ENCODE assay signal across 18 cellular contexts in the genomic region with DNA sequence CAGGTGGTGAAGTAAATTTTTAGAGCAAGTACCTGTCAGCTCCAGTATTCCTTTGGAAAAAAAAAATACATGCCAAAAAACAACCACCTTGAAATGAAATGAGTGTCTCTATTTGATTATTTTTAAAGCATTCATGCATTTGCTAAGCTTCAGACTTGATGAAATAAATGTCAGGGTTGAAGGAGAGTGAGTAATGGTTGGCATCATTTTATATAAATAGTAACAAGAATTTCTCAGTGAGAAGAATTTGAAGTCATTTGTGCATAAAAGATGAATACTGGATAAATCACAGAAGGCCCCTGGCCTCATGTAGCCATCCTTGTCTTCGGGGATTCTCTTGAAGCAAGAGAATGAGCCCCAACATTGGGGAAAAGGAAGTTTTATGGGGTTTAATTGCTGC.
DNase-seq lines count a peak whose midpoint lies in the region; ATAC-seq and TF ChIP-seq lines count a peak whose summit lies in the region.
"Had no signal": no experiment of that assay in that cellular context is flagged by ENCODE, and none has a peak within 500 bp of the region (broad histone marks: within the 10 kb centered on the region; RNA-seq: fewer than 3 reads in every experiment).

No MANE protein-coding gene starts in this region.

- H2AFZ ChIP-seq in hepatocyte = no peak overlapping the region

- H3K9me3 ChIP-seq in ascending aorta (no peaks in the 10 kb centered on the region), stomach (no peaks in the 10 kb centered on the region), hepatocyte (ENCODE audit: low read depth) (no peaks in the 10 kb centered on the region)
- H3K9me3 ChIP-seq: SJCRH30 had no signal

- TF ChIP-seq POLR2A in stomach (IDR thresholded peaks at IDR 0.05) = no peak

- H3K36me3 ChIP-seq in ascending aorta (no peaks in the 10 kb centered on the region), stomach (no peaks in the 10 kb centered on the region), hepatocyte (replicated peaks; ENCODE audit: insufficient read depth, low read depth) (no peaks in the 10 kb centered on the region)
- H3K36me3 ChIP-seq: SJCRH30 had no signal

- no peaks in the 10 kb centered on the region for H4K20me1 ChIP-seq in hepatocyte (ENCODE audit: insufficient read depth, poor library complexity, severe bottlenecking)

- no peak overlapping the region for H3K4me2 ChIP-seq in hepatocyte

- WGBS in stomach, 5 donors = 74 to 93% (median 91%) methylated on average over 1 of the region's 1 CpG
- WGBS in hepatocyte (ENCODE audit: low lambda C conversion rate, missing lambda C conversion rate) = 94% methylated on average over 1 of the region's 1 CpG

- H3K4me3 ChIP-seq in ascending aorta (no peak overlapping the region), stomach (no peak overlapping the region), hepatocyte (no peak overlapping the region)
- H3K4me3 ChIP-seq: GM12878, SJCRH30 had no signal

- TF ChIP-seq CTCF in ascending aorta (IDR thresholded peaks at IDR 0.05) = no peak
- TF ChIP-seq CTCF in stomach (IDR thresholded peaks at IDR 0.05) = no peak
- TF ChIP-seq CTCF in hepatocyte (IDR thresholded peaks at IDR 0.05; ENCODE audit: poor library complexity) = no peak

- no peak overlapping the region for H3K4me3 Mint-ChIP-seq in activated CD4-positive, alpha-beta T cell treated with anti-CD3 and anti-CD28 coated beads, Interleukin-2, amount 10 ng/mL, durations not matched to agents 24 days and 14 days
- H3K4me3 Mint-ChIP-seq: activated CD4-positive, alpha-beta T cell treated with anti-CD3 and anti-CD28 coated beads, Interleukin-2, amount 10 ng/mL, durations not matched to agents 7 days and 5 days; activated naive CD8-positive, alpha-beta T cell; CD14-positive monocyte; naive thymus-derived CD4-positive, alpha-beta T cell had no signal

- no peaks in the 10 kb centered on the region for H3K9me2 ChIP-seq in hepatocyte (replicated peaks; ENCODE audit: insufficient read depth)

- H3K4me1 ChIP-seq in ascending aorta (peaks cover 0 to 49% of the 10 kb centered on the region in 2 donors), stomach (peaks cover 0 to 64% (median 33%) of the 10 kb centered on the region in 4 donors), hepatocyte (ENCODE audit: insufficient read depth) (no peaks in the 10 kb centered on the region)
- H3K4me1 ChIP-seq: SJCRH30 had no signal

- no peaks in the 10 kb centered on the region for H3K4me1 Mint-ChIP-seq in activated CD4-positive, alpha-beta T cell treated with anti-CD3 and anti-CD28 coated beads, Interleukin-2, amount 10 ng/mL, durations not matched to agents 24 days and 14 days
- H3K4me1 Mint-ChIP-seq: activated CD4-positive, alpha-beta T cell treated with anti-CD3 and anti-CD28 coated beads, Interleukin-2, amount 10 ng/mL, durations not matched to agents 7 days and 5 days had no signal

- peaks cover 7% of the 10 kb centered on the region for H3K9me3 Mint-ChIP-seq in activated CD4-positive, alpha-beta T cell treated with anti-CD3 and anti-CD28 coated beads, Interleukin-2, amount 10 ng/mL, durations not matched to agents 24 days and 14 days

- peak; percentile 12 for DNase-seq in GM03348 (ENCODE audit: low spot score)
- no peak for DNase-seq in ascending aorta (ENCODE audit: low spot score in 2 of 2)
- DNase-seq in hepatic stellate cell (ENCODE audit: low spot score) = peak; percentile 21
- DNase-seq in stomach = no peak
- DNase-seq in hepatocyte (ENCODE audit: low spot score) = no peak
- DNase-seq in activated CD4-positive, alpha-beta T cell treated with anti-CD3 and anti-CD28 coated beads, Interleukin-2, amount 10 ng/mL, durations not matched to agents 24 days and 14 days = no peak
- DNase-seq: activated CD4-positive, alpha-beta T cell treated with anti-CD3 and anti-CD28 coated beads, Interleukin-2, amount 10 ng/mL, durations not matched to agents 7 days and 5 days; activated T-cell treated with anti-CD3 and anti-CD28 coated beads, Interleukin-2, amount 50 U/mL, for 1 hour; naive thymus-derived CD4-positive, alpha-beta T cell; SJCRH30; stimulated activated CD4-positive, alpha-beta T cell treated with anti-CD3 and anti-CD28 coated beads, Interleukin-2, amount 100 ng/mL, for 24 hours; stimulated activated CD8-positive, alpha-beta memory T cell treated with anti-CD3 and anti-CD28 coated beads, Interleukin-4, amount 100 ng/mL, for 48 hours; trophoblast cell had no signal

- no peak for ATAC-seq in activated CD4-positive, CD25-positive, alpha-beta regulatory T cell treated with anti-CD3 and anti-CD28 coated beads, Interleukin-2, amount 50 U/mL, for 24 hours
- ATAC-seq: GM12878; naive thymus-derived CD4-positive, alpha-beta T cell had no signal

- peaks cover 38% of the 10 kb centered on the region for H3K79me2 ChIP-seq in hepatocyte

- no peak overlapping the region for H3K27ac Mint-ChIP-seq in activated CD4-positive, alpha-beta T cell treated with anti-CD3 and anti-CD28 coated beads, Interleukin-2, amount 10 ng/mL, durations not matched to agents 24 days and 14 days
- H3K27ac Mint-ChIP-seq: activated CD4-positive, alpha-beta T cell treated with anti-CD3 and anti-CD28 coated beads, Interleukin-2, amount 10 ng/mL, durations not matched to agents 7 days and 5 days; activated naive CD8-positive, alpha-beta T cell had no signal

- intact Hi-C loops in ascending aorta (cut with DNase I) = no loop called here
- intact Hi-C loops in stomach (cut with DNase I; ENCODE audit: low total_unique reads) = no loop called here
- intact Hi-C loops in activated CD4-positive, alpha-beta T cell treated with anti-CD3 and anti-CD28 coated beads, Interleukin-2, amount 10 ng/mL, durations not matched to agents 24 days and 14 days (cut with micrococcal nuclease) = no loop called here

- no peaks in the 10 kb centered on the region for H3K27me3 ChIP-seq in ascending aorta
- no peaks in the 10 kb centered on the region for H3K27me3 ChIP-seq in stomach
- no peaks in the 10 kb centered on the region for H3K27me3 ChIP-seq in hepatocyte
- H3K27me3 ChIP-seq: SJCRH30 had no signal

- H3K27ac ChIP-seq in ascending aorta (peak overlapping the region; percentile 50 to 56), stomach (peak overlapping the region in 3 of 5 donors; percentile 40 to 47 (median 43)), hepatocyte (no peak overlapping the region)
- H3K27ac ChIP-seq: epithelial cell of prostate, SJCRH30 had no signal

- peaks cover 20% of the 10 kb centered on the region for H3K36me3 Mint-ChIP-seq in activated CD4-positive, alpha-beta T cell treated with anti-CD3 and anti-CD28 coated beads, Interleukin-2, amount 10 ng/mL, durations not matched to agents 24 days and 14 days (ENCODE audit: low read depth)

- no peaks in the 10 kb centered on the region for H3K27me3 Mint-ChIP-seq in activated CD4-positive, alpha-beta T cell treated with anti-CD3 and anti-CD28 coated beads, Interleukin-2, amount 10 ng/mL, durations not matched to agents 24 days and 14 days
- H3K27me3 Mint-ChIP-seq: activated CD4-positive, alpha-beta T cell treated with anti-CD3 and anti-CD28 coated beads, Interleukin-2, amount 10 ng/mL, durations not matched to agents 7 days and 5 days; activated naive CD8-positive, alpha-beta T cell; naive thymus-derived CD4-positive, alpha-beta T cell had no signal

- no peak for TF ChIP-seq EP300 in stomach (IDR thresholded peaks at IDR 0.05)

Comparison
In these comparisons a context has a peak if more than half of its experiments do, and no peak if none do; other contexts are left out.
1. DNase-seq: peak in GM03348 (single experiment) and hepatic stellate cell (single experiment); none in ascending aorta (0 of 2), stomach (single experiment), hepatocyte (single experiment) and activated CD4-positive, alpha-beta T cell treated with anti-CD3 and anti-CD28 coated beads, Interleukin-2, amount 10 ng/mL, durations not matched to agents 24 days and 14 days (single experiment).